Comparison of ENCODE assay signal across 1 cellular context in the genomic region with DNA sequence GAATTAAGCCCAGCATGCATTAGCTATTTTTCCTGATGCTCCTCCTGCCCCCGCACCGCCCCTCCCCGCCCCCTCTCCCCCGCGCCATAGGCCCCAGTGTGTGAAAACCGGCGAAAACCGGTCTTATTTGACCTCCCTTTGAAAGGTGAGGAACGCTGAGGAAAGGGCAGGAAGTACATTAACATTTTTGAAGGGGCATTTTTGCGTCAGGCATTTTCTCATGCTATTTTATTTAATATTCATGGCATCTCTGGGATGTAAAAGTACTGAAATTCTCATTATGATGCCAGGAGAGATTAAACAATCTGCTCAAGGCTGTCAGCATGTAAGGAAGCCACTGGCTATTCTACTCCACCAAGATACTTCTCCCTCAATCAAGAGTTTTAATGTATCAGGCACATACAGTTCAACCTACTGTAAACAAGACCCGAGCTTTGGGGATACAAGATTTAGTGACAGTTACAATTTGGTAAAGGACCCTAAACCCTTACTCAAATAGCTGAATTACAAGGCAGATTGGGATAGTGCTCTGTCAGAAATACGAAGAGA.
TF ChIP-seq lines count a peak whose summit lies in the region.

No MANE protein-coding gene starts in this region.

TF ChIP-seq in H1, 55 proteins besides CTCF, POLR2A, EP300 and RAD21:
- no peak for TF ChIP-seq SIX5 (IDR thresholded peaks at IDR 0.05; ENCODE audit: low read depth, low read length)
- peak; percentile 53; the same call in 1 of the 2 replicates for TF ChIP-seq RXRA (IDR thresholded peaks at IDR 0.05; ENCODE audit: insufficient read depth, low read depth, low read length)
- no peak for TF ChIP-seq BRCA1 (IDR thresholded peaks at IDR 0.05; ENCODE audit: low read depth, low read length)
- TF ChIP-seq, protein P1, sequence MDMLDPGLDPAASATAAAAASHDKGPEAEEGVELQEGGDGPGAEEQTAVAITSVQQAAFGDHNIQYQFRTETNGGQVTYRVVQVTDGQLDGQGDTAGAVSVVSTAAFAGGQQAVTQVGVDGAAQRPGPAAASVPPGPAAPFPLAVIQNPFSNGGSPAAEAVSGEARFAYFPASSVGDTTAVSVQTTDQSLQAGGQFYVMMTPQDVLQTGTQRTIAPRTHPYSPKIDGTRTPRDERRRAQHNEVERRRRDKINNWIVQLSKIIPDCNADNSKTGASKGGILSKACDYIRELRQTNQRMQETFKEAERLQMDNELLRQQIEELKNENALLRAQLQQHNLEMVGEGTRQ (IDR thresholded peaks at IDR 0.05; ENCODE audit: low read length), result no peak
- TF ChIP-seq CREB1 (IDR thresholded peaks at IDR 0.05), result no peak
- TF ChIP-seq EGR1 (IDR thresholded peaks at IDR 0.05; ENCODE audit: borderline replicate concordance, low read depth, low read length), result peak; percentile 24; the same call in 1 of the 2 replicates
- no peak for TF ChIP-seq GTF2F1 (IDR thresholded peaks at IDR 0.05; ENCODE audit: borderline replicate concordance, low read depth, low read length)
